ENCODE assay signal across 17 cellular contexts in the genomic region with DNA sequence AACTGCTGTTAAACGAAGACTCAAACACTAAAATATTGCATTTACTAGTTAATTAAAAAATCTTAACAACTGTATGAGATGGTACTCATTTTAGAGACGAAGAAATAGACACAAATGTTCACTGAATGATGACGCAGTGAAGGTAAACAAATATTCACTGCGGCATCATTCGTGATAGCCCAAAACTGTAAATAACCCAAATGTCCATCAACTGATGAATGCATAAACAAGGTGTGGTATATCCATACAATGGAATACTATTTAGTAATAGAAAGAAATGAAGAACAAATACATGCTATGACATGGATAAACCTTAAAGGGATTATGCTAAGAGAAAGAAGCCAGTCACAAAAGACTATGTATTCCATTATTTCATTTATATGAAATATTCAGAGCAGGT.
"Had no signal": no experiment of that assay in that cellular context is flagged by ENCODE, and none has a peak within 500 bp of the region (broad histone marks: within the 10 kb centered on the region; RNA-seq: fewer than 3 reads in every experiment).

No MANE protein-coding gene starts in this region.

- H3K36me3 ChIP-seq: prostate gland, upper lobe of left lung had no signal

- H3K4me3 Mint-ChIP-seq: activated naive CD4-positive, alpha-beta T cell treated with anti-CD3 and anti-CD28 coated beads for 36 hours; memory B cell had no signal

- H3K9me3 ChIP-seq: prostate gland had no signal

- H3K4me1 ChIP-seq: prostate gland had no signal

- H3K27ac ChIP-seq: prostate gland, upper lobe of left lung had no signal

- H3K4me3 ChIP-seq: prostate gland, smooth muscle cell, upper lobe of left lung had no signal

- ATAC-seq: activated CD4-positive, CD25-positive, alpha-beta regulatory T cell treated with anti-CD3 and anti-CD28 coated beads, Interleukin-2, amount 50 U/mL, for 24 hours; left ventricle myocardium superior; right cardiac atrium; stimulated activated naive CD8-positive, alpha-beta T cell treated with anti-CD3 and anti-CD28 coated beads, Interleukin-15, Interleukin-2, amounts not matched to agents 100 U/mL and 50 U/mL, for 24 hours had no signal

- H3K27me3 Mint-ChIP-seq: memory B cell had no signal

- H3K27ac Mint-ChIP-seq: activated naive CD4-positive, alpha-beta T cell treated with anti-CD3 and anti-CD28 coated beads for 36 hours; memory B cell had no signal

- DNase-seq: activated CD4-positive, alpha-beta T cell treated with anti-CD3 and anti-CD28 coated beads, Interleukin-2, amount 50 U/mL, for 4 hours; activated naive CD4-positive, alpha-beta T cell treated with anti-CD3 and anti-CD28 coated beads for 36 hours; caudate nucleus; cortex of kidney; effector CD8-positive, alpha-beta T cell; foreskin fibroblast; glutamatergic neuron; kidney glomerular epithelial cell; left ventricle myocardium superior; right cardiac atrium; stimulated activated naive CD8-positive, alpha-beta T cell treated with anti-CD3 and anti-CD28 coated beads, Interleukin-15, Interleukin-2, amounts not matched to agents 100 U/mL and 50 U/mL, for 24 hours; upper lobe of left lung had no signal

- FAIRE-seq: endothelial cell of umbilical vein had no signal

- H3K27me3 ChIP-seq: upper lobe of left lung had no signal
